In the genomic region with DNA sequence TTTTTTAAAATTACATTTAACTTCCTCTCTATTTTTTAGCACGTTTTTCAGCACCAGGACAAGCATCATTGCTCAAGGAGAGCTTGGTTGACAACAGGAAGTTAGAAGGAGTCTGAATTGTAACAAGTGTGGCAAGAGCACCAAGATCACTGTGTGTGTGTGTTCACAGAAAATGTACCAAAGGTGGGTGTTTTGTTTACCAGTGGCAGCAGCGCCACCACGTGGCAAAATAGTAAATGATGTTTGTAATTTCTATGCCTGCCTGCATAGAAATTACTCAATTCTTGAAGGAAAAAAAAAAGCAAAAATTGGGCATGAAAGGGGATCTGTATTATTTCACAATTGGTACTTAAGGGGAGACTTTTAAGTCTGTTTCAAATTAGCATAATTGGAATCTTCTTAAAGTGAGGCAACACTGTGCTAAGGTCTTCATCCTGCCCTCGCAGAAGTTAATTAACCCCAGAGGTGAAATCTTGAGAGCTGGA, we compare ENCODE assay signal across 8 cellular contexts. TPM values are rescaled to one million over a fixed set of nuclear protein-coding genes. Genes with fewer than 3 reads are reported as not detected.
DNase-seq lines count a peak whose midpoint lies in the region; ATAC-seq and TF ChIP-seq lines count a peak whose summit lies in the region.

No MANE protein-coding gene starts in this region.

- H3K14ac ChIP-seq in H9 (ENCODE audit: insufficient read depth, low read length): no peak overlapping the region

- no peaks in the 10 kb centered on the region for H4K20me1 ChIP-seq in H9 (ENCODE audit: control insufficient read depth, insufficient read depth, insufficient read length)

- H2BK15ac ChIP-seq in H9 (ENCODE audit: low read depth, low read length): no peak overlapping the region

- H3K27ac Mint-ChIP-seq in H9: no peak overlapping the region
- no peak overlapping the region for H3K27ac Mint-ChIP-seq in activated naive CD4-positive, alpha-beta T cell treated with anti-CD3 and anti-CD28 coated beads, Interleukin-2, amount 50 U/mL, for 72 hours

- H3K27ac ChIP-seq in H9 (ENCODE audit: insufficient read length, low read depth, low read length): no peak overlapping the region
- H3K27ac ChIP-seq in left ventricle myocardium inferior (replicated peaks): no peak overlapping the region

- H2AFZ ChIP-seq in H9 (ENCODE audit: low read length): no peak overlapping the region

- no peak overlapping the region for H4K8ac ChIP-seq in H9 (replicated peaks; ENCODE audit: insufficient read length, low read depth, low read length)

- H3K27me3 ChIP-seq in H9 (ENCODE audit: insufficient read depth, low read length): no peaks in the 10 kb centered on the region
- no peaks in the 10 kb centered on the region for H3K27me3 ChIP-seq in left ventricle myocardium inferior (ENCODE audit: low read depth)

- no peak overlapping the region for H3K56ac ChIP-seq in H9 (ENCODE audit: insufficient read length, low read depth, low read length)

- H3K9me3 ChIP-seq in H9 (ENCODE audit: control insufficient read depth, low read depth, low read length): no peaks in the 10 kb centered on the region
- H3K9me3 ChIP-seq in left ventricle myocardium inferior (replicated peaks): no peaks in the 10 kb centered on the region

- no peaks in the 10 kb centered on the region for H3K9me3 Mint-ChIP-seq in H9
- no peaks in the 10 kb centered on the region for H3K9me3 Mint-ChIP-seq in activated naive CD4-positive, alpha-beta T cell treated with anti-CD3 and anti-CD28 coated beads, Interleukin-2, amount 50 U/mL, for 72 hours

- no peak overlapping the region for H3K23ac ChIP-seq in H9 (ENCODE audit: insufficient read length, low read depth, low read length)

- DNase-seq in DMS53 (lab: John Stamatoyannopoulos, UW) (peak; percentile 77), H9 (peak; percentile 45), NB4 (ENCODE audit: low read depth) (peak; percentile 86), left ventricle myocardium inferior (peak; percentile 53), skeletal muscle cell (ENCODE audit: low read depth) (peak; percentile 36)
- DNase-seq in activated naive CD4-positive, alpha-beta T cell treated with anti-CD3 and anti-CD28 coated beads, Interleukin-2, amount 50 U/mL, for 72 hours (ENCODE audit: low spot score in 2 of 2): peak in 1 of 2 donors; percentile 59

- H3K36me3 ChIP-seq in left ventricle myocardium inferior: no peaks in the 10 kb centered on the region

- H3K4me3 Mint-ChIP-seq in H9: no peak overlapping the region

- TF ChIP-seq CTCF in H9 (conservative IDR thresholded peaks at IDR 0.05) (peak; percentile 82), NB4 (IDR thresholded peaks at IDR 0.05; ENCODE audit: low read depth, low read length) (peak; percentile 47), left ventricle myocardium inferior (IDR thresholded peaks at IDR 0.05; ENCODE audit: borderline replicate concordance) (peak; percentile 73)

- no peak for TF ChIP-seq POLR2A in NB4 (IDR thresholded peaks at IDR 0.05; ENCODE audit: extremely low read depth, insufficient read length)

- no peak overlapping the region for H2BK20ac ChIP-seq in H9 (ENCODE audit: low read depth, low read length, poor library complexity, severe bottlenecking)

- H3K4me1 Mint-ChIP-seq in H9: no peaks in the 10 kb centered on the region

- intact Hi-C loops in left ventricle myocardium inferior (cut with micrococcal nuclease): no loop called here

- no peaks in the 10 kb centered on the region for H3K79me1 ChIP-seq in H9 (ENCODE audit: insufficient read depth, low read depth, low read length, poor library complexity, severe bottlenecking)

- no peak overlapping the region for H3K4ac ChIP-seq in H9 (ENCODE audit: low read depth, low read length)

- no CpG with 5 or more reads among the region's 4 CpGs for WGBS in H9 (ENCODE audit: extremely low coverage, insufficient read length, low lambda C conversion rate)

- H3K23me2 ChIP-seq in H9 (ENCODE audit: insufficient read length, low read depth, low read length, poor library complexity, severe bottlenecking): no peaks in the 10 kb centered on the region

- H3K18ac ChIP-seq in H9 (ENCODE audit: insufficient read length, low read depth, low read length): no peak overlapping the region

- H3K36me3 Mint-ChIP-seq in H9 (ENCODE audit: insufficient read depth in 1 of 3, low read depth in 3 of 3): no peaks in the 10 kb centered on the region; a peak in 1 of 7 replicates
- no peaks in the 10 kb centered on the region for H3K36me3 Mint-ChIP-seq in activated naive CD4-positive, alpha-beta T cell treated with anti-CD3 and anti-CD28 coated beads, Interleukin-2, amount 50 U/mL, for 72 hours

- H3K9ac ChIP-seq in H9 (ENCODE audit: extremely low read depth, insufficient read length, low read length): no peak overlapping the region

- H3K4me2 ChIP-seq in H9 (ENCODE audit: insufficient read depth, insufficient read length, low read length): no peak overlapping the region

- no peak overlapping the region for H3K4me3 ChIP-seq in NB4 (ENCODE audit: low read depth, low read length)
- no peak overlapping the region for H3K4me3 ChIP-seq in left ventricle myocardium inferior
- H3K4me3 ChIP-seq in skeletal muscle cell (ENCODE audit: low read depth, low read length): no peak overlapping the region

- H3K79me2 ChIP-seq in H9 (ENCODE audit: insufficient read depth, low read length): no peaks in the 10 kb centered on the region

- H2BK12ac ChIP-seq in H9 (ENCODE audit: insufficient read length, low read depth, low read length): no peak overlapping the region

- no peak overlapping the region for H2AK5ac ChIP-seq in H9 (ENCODE audit: insufficient read length, low read length)

- H4K5ac ChIP-seq in H9 (ENCODE audit: insufficient read length, low read depth, low read length): no peak overlapping the region

- H3K4me1 ChIP-seq in H9 (ENCODE audit: insufficient read depth, low read length) (no peaks in the 10 kb centered on the region), left ventricle myocardium inferior (peaks cover 15% of the 10 kb centered on the region)

- no peaks in the 10 kb centered on the region for H3K27me3 Mint-ChIP-seq in H9 (ENCODE audit: low read depth)

- H4K91ac ChIP-seq in H9 (ENCODE audit: insufficient read length, low read depth, low read length): no peak overlapping the region

- H2BK120ac ChIP-seq in H9 (ENCODE audit: low read depth, low read length, poor library complexity, severe bottlenecking): no peak overlapping the region

- ATAC-seq in SK-N-SH treated with all-trans-retinoic acid at 6 μM for 48 hours (peak; percentile 86), esophagus mucosa (no peak)
- peak; percentile 49 to 70 for ATAC-seq in activated naive CD4-positive, alpha-beta T cell treated with anti-CD3 and anti-CD28 coated beads, Interleukin-2, amount 50 U/mL, for 72 hours

- H2BK5ac ChIP-seq in H9 (ENCODE audit: insufficient read length, low read length): no peak overlapping the region

- no peak overlapping the region for H3T11ph ChIP-seq in H9 (ENCODE audit: low read length)

TF ChIP-seq in SK-N-SH treated with all-trans-retinoic acid at 6 μM for 48 hours, 23 proteins besides CTCF, POLR2A, EP300 and RAD21:
- TF ChIP-seq ZFP3 (CRISPR knock-in tag; IDR thresholded peaks at IDR 0.05) (no peak), ZNF565 (CRISPR knock-in tag; conservative IDR thresholded peaks at IDR 0.05; ENCODE audit: low read depth) (no peak)

RNA-seq across cellular contexts. Expression of a gene that starts 7.4 kb away (rescaled TPM):
- total RNA-seq in H9 (2021) (164 and 168 TPM in 2 replicates), left ventricle myocardium inferior (43.7 TPM), esophagus mucosa (49.5 TPM)
- total RNA-seq in activated naive CD4-positive, alpha-beta T cell treated with anti-CD3 and anti-CD28 coated beads, Interleukin-2, amount 50 U/mL, for 72 hours: 100 to 1,000 TPM; 142 to 183 TPM

RNA-seq across cellular contexts. Expression of a gene that starts 30.5 kb away (rescaled TPM):
- 2.3 and 3.2 TPM in 2 replicates for total RNA-seq in H9 (2021)
- total RNA-seq in activated naive CD4-positive, alpha-beta T cell treated with anti-CD3 and anti-CD28 coated beads, Interleukin-2, amount 50 U/mL, for 72 hours: not detected
- 15.3 TPM for total RNA-seq in left ventricle myocardium inferior
- total RNA-seq in esophagus mucosa: not detected
